19 cellular contexts compared by ENCODE assay signal in genomic region chr3:14194865-14195264, GRCh38.
"Had no signal": no experiment of that assay in that cellular context is flagged by ENCODE, and none has a peak within 500 bp of the region (broad histone marks: within the 10 kb centered on the region; RNA-seq: fewer than 3 reads in every experiment).

No MANE protein-coding gene starts in this region.

- H3K9me3 ChIP-seq: SK-N-SH had no signal

- DNase-seq: KBM-7, NCI-H1092, NCI-H1105 treated with DMSO at 0.1 percent for 48 hours, NCI-H1417 treated with DMSO at 0.1 percent for 48 hours, NCI-H146, NCI-H1694 treated with DMSO at 0.1 percent for 48 hours, NCI-H1930, NCI-H2081, NCI-H2107, NCI-H226, NCI-H446, NCI-H510A, NCI-H524 treated with DMSO at 0.1 percent for 48 hours, NCI-H69, NCI-H774, Right ventricle myocardium superior, RPMI8226, SIG-M5, SK-N-SH had no signal
